19 cellular contexts compared by ENCODE assay signal in genomic region chr12:16130359-16130758, GRCh38.
A peak's percentile ranks its signal among the peaks of the same experiment; 100 is the strongest.
DNase-seq lines count a peak whose midpoint lies in the region; ATAC-seq and TF ChIP-seq lines count a peak whose summit lies in the region.
"Had no signal": no experiment of that assay in that cellular context is flagged by ENCODE, and none has a peak within 500 bp of the region (broad histone marks: within the 10 kb centered on the region; RNA-seq: fewer than 3 reads in every experiment).

No MANE protein-coding gene starts in this region.

- TF ChIP-seq CTCF in mucosa of descending colon (IDR thresholded peaks at IDR 0.05) = no peak

- no peak overlapping the region for H3K4me3 ChIP-seq in mucosa of descending colon
- H3K4me3 ChIP-seq: GM23338, SK-N-MC had no signal

- intact Hi-C loops in mucosa of descending colon (cut with DNase I, micrococcal nuclease) = no loop called here

- H3K9me3 ChIP-seq in mucosa of descending colon = peaks cover 19% of the 10 kb centered on the region
- H3K9me3 ChIP-seq: BE2C had no signal

- DNase-seq in NCI-H2029 (lab: John Stamatoyannopoulos, UW) = peak; percentile 15
- DNase-seq in NCI-H2029 treated with DMSO at 0.1 percent for 48 hours (lab: John Stamatoyannopoulos, UW) = no peak
- DNase-seq in COR-L47 (lab: John Stamatoyannopoulos, UW) = peak; percentile 18
- DNase-seq in NCI-H69 (lab: John Stamatoyannopoulos, UW) = peak; percentile 52
- peak in 1 of 3 donors; percentile 6 for DNase-seq in mucosa of descending colon
- DNase-seq in foreskin melanocyte = no peak
- DNase-seq in A172 (ENCODE audit: low spot score) = no peak
- DNase-seq: ACHN, BE2C, DMS153, H9, KBM-7, MV-4-11, NCI-H1105, NCI-H1436 treated with DMSO at 0.1 percent for 48 hours, NCI-H526, SIG-M5 had no signal

- no peaks in the 10 kb centered on the region for H3K36me3 ChIP-seq in mucosa of descending colon (ENCODE audit: low read depth)
- H3K36me3 ChIP-seq: BE2C had no signal

- ATAC-seq in mucosa of descending colon = peak; percentile 69
- ATAC-seq: GM23338 had no signal

- H3K4me1 ChIP-seq in mucosa of descending colon (ENCODE audit: low read depth) = no peaks in the 10 kb centered on the region
- H3K4me1 ChIP-seq: BE2C had no signal

Comparison
In these comparisons a context has a peak if more than half of its experiments do, and no peak if none do; other contexts are left out.
1. DNase-seq: peak in NCI-H2029 (single experiment), COR-L47 (single experiment) and NCI-H69 (single experiment); none in NCI-H2029 treated with DMSO at 0.1 percent for 48 hours (single experiment), foreskin melanocyte (single experiment) and A172 (single experiment).